Comparison of ENCODE assay signal across 23 cellular contexts in genomic region chr2:149737882-149738281, GRCh38.
"Had no signal": no experiment of that assay in that cellular context is flagged by ENCODE, and none has a peak within 500 bp of the region (broad histone marks: within the 10 kb centered on the region; RNA-seq: fewer than 3 reads in every experiment).

No MANE protein-coding gene starts in this region.

- ATAC-seq: activated naive CD4-positive, alpha-beta T cell treated with anti-CD3 and anti-CD28 coated beads, Interleukin-2, amount 50 U/mL, for 72 hours; activated T-cell treated with anti-CD3 and anti-CD28 coated beads, Interleukin-2, amount 50 U/mL, for 72 hours; esophagus mucosa; WTC11 had no signal

- DNase-seq: activated CD4-positive, alpha-beta memory T cell treated with anti-CD3 and anti-CD28 coated beads, Interleukin-2, amount 10 ng/mL, durations not matched to agents 7 days and 5 days; activated CD4-positive, alpha-beta T cell treated with anti-CD3 and anti-CD28 coated beads for 1 hour; activated CD4-positive, alpha-beta T cell treated with anti-CD3 and anti-CD28 coated beads for 4 hours; activated CD4-positive, alpha-beta T cell treated with anti-CD3 and anti-CD28 coated beads, Interleukin-2, amount 10 ng/mL, durations not matched to agents 7 days and 5 days; activated CD4-positive, alpha-beta T cell treated with anti-CD3 and anti-CD28 coated beads, Interleukin-2, amount 50 U/mL, for 4 hours; activated CD8-positive, alpha-beta memory T cell treated with anti-CD3 and anti-CD28 coated beads, Interleukin-2, amount 50 U/mL, for 48 hours; activated gamma-delta T cell; activated naive CD4-positive, alpha-beta T cell; activated naive CD4-positive, alpha-beta T cell treated with anti-CD3 and anti-CD28 coated beads, Interleukin-2, amount 10 ng/mL, durations not matched to agents 7 days and 5 days; activated naive CD8-positive, alpha-beta T cell treated with anti-CD3 and anti-CD28 coated beads, Interleukin-2, amount 10 ng/mL, durations not matched to agents 7 days and 5 days; activated T-cell treated with anti-CD3 and anti-CD28 coated beads for 4 hours; activated T-cell treated with anti-CD3 and anti-CD28 coated beads, Interleukin-2, amount 50 U/mL, for 24 hours; activated T-cell treated with anti-CD3 and anti-CD28 coated beads, Interleukin-2, amount 50 U/mL, for 72 hours; amniotic stem cell; anterior cingulate cortex; brain microvascular endothelial cell; caudate nucleus; effector CD8-positive, alpha-beta T cell; head of caudate nucleus; T-helper 2 cell had no signal
